ENCODE assay signal across 14 cellular contexts in genomic region chr4:94913316-94913715, GRCh38.
A peak's percentile ranks its signal among the peaks of the same experiment; 100 is the strongest.
DNase-seq lines count a peak whose midpoint lies in the region; ATAC-seq lines count a peak whose summit lies in the region.
"Had no signal": no experiment of that assay in that cellular context is flagged by ENCODE, and none has a peak within 500 bp of the region (broad histone marks: within the 10 kb centered on the region; RNA-seq: fewer than 3 reads in every experiment).

No MANE protein-coding gene starts in this region.

- H3K36me3 Mint-ChIP-seq in T-helper 17 cell (ENCODE audit: low read depth) = no peaks in the 10 kb centered on the region

- no peaks in the 10 kb centered on the region for H3K9me3 ChIP-seq in T-helper 17 cell (ENCODE audit: control insufficient read depth, low read length, poor library complexity, severe bottlenecking)

- DNase-seq in T-helper 17 cell = no peak
- no peak for DNase-seq in iPS-NIHi7 (ENCODE audit: extremely low spot score)
- DNase-seq in iPS-NIHi11 (ENCODE audit: low spot score) = no peak
- DNase-seq: activated T-cell treated with anti-CD3 and anti-CD28 coated beads, Interleukin-2, amount 50 U/mL, for 24 hours; effector memory CD4-positive, alpha-beta T cell; left colon; NCI-H1436 treated with DMSO at 0.1 percent for 48 hours; NCI-H510A treated with DMSO at 0.1 percent for 48 hours had no signal

- H3K4me3 Mint-ChIP-seq in T-helper 17 cell = peak overlapping the region; percentile 37
- H3K4me3 Mint-ChIP-seq: activated T-cell treated with anti-CD3 and anti-CD28 coated beads, Interleukin-2, amount 50 U/mL, for 24 hours; nephron had no signal

- H3K4me1 Mint-ChIP-seq in T-helper 17 cell = peaks cover 6% of the 10 kb centered on the region

- peak overlapping the region; percentile 0 for H3K27ac Mint-ChIP-seq in T-helper 17 cell
- H3K27ac Mint-ChIP-seq: activated T-cell treated with anti-CD3 and anti-CD28 coated beads, Interleukin-2, amount 50 U/mL, for 24 hours; nephron had no signal

- H3K27me3 Mint-ChIP-seq in T-helper 17 cell = no peaks in the 10 kb centered on the region
- H3K27me3 Mint-ChIP-seq: activated T-cell treated with anti-CD3 and anti-CD28 coated beads, Interleukin-2, amount 50 U/mL, for 24 hours had no signal

- peak; percentile 90 for ATAC-seq in GM18861 (IDR thresholded peaks at IDR 0.05; ENCODE audit: unreplicated experiment)
- ATAC-seq in GM21367 (IDR thresholded peaks at IDR 0.05; ENCODE audit: unreplicated experiment) = peak; percentile 57
- ATAC-seq in HG03066 (IDR thresholded peaks at IDR 0.05; ENCODE audit: low read depth, unreplicated experiment) = peak; percentile 76
- ATAC-seq in T-helper 17 cell = peak; percentile 39
- ATAC-seq in GM21526 (IDR thresholded peaks at IDR 0.05; ENCODE audit: low FRiP score, unreplicated experiment) = no peak
- ATAC-seq: HCT116, left colon had no signal
